17 cellular contexts compared by ENCODE assay signal in genomic region chr10:1609038-1609411, GRCh38.
A peak's percentile ranks its signal among the peaks of the same experiment; 100 is the strongest.
DNase-seq lines count a peak whose midpoint lies in the region; ATAC-seq, FAIRE-seq and TF ChIP-seq lines count a peak whose summit lies in the region.
"Had no signal": no experiment of that assay in that cellular context is flagged by ENCODE, and none has a peak within 500 bp of the region (broad histone marks: within the 10 kb centered on the region; RNA-seq: fewer than 3 reads in every experiment).

No MANE protein-coding gene starts in this region.

- H4K20me1 ChIP-seq in H9 (ENCODE audit: control insufficient read depth, insufficient read depth, insufficient read length): no peaks in the 10 kb centered on the region

- H2BK12ac ChIP-seq in H9 (ENCODE audit: insufficient read length, low read depth, low read length): no peak overlapping the region

- no peak overlapping the region for H2AFZ ChIP-seq in H9 (ENCODE audit: low read length)

- H3K79me2 ChIP-seq in H9 (ENCODE audit: insufficient read depth, low read length): no peaks in the 10 kb centered on the region

- FAIRE-seq in GM12892 (lab: Jason Lieb, UNC): no peak
- FAIRE-seq: endometrium, pancreas, RCC 7860 had no signal

- peaks cover 4% of the 10 kb centered on the region for H3K23me2 ChIP-seq in H9 (ENCODE audit: insufficient read length, low read depth, low read length, poor library complexity, severe bottlenecking)

- H3K27ac Mint-ChIP-seq in H9 (no peak overlapping the region; a peak in 1 of 7 replicates), chondrocyte (ENCODE audit: unreplicated experiment) (no peak overlapping the region)
- H3K27ac Mint-ChIP-seq: activated naive CD8-positive, alpha-beta T cell; stimulated activated naive CD8-positive, alpha-beta T cell treated with anti-CD3 and anti-CD28 coated beads, Interleukin-15, amount 100 ng/mL, for 72 hours had no signal

- WGBS in H9 (ENCODE audit: extremely low coverage, insufficient read length, low lambda C conversion rate): no CpG with 5 or more reads among the region's 18 CpGs
- 20 to 29% methylated on average over 18 of the region's 18 CpGs for WGBS in thyroid gland, 2 donors

- no peak overlapping the region for H2BK15ac ChIP-seq in H9 (ENCODE audit: low read depth, low read length)

- ATAC-seq in left lung: no peak
- ATAC-seq in GM19351 (IDR thresholded peaks at IDR 0.05; ENCODE audit: unreplicated experiment): no peak
- ATAC-seq: pancreas; stimulated activated naive CD8-positive, alpha-beta T cell treated with anti-CD3 and anti-CD28 coated beads, Interleukin-15, amount 100 ng/mL, for 72 hours had no signal

- H3K9me3 Mint-ChIP-seq in H9 (no peaks in the 10 kb centered on the region), chondrocyte (ENCODE audit: low read depth) (no peaks in the 10 kb centered on the region)
- H3K9me3 Mint-ChIP-seq: stimulated activated naive CD8-positive, alpha-beta T cell treated with anti-CD3 and anti-CD28 coated beads, Interleukin-15, amount 100 ng/mL, for 72 hours had no signal

- H2BK120ac ChIP-seq in H9 (ENCODE audit: low read depth, low read length, poor library complexity, severe bottlenecking): no peak overlapping the region

- H2BK20ac ChIP-seq in H9 (ENCODE audit: low read depth, low read length, poor library complexity, severe bottlenecking): no peak overlapping the region

- H3K4me1 Mint-ChIP-seq in H9 (peaks cover 29 to 34% of the 10 kb centered on the region in 2 experiments), chondrocyte (ENCODE audit: low read depth) (peaks cover 24% of the 10 kb centered on the region)
- H3K4me1 Mint-ChIP-seq: stimulated activated naive CD8-positive, alpha-beta T cell treated with anti-CD3 and anti-CD28 coated beads, Interleukin-15, amount 100 ng/mL, for 72 hours had no signal

- H3K27ac ChIP-seq in H9 (ENCODE audit: insufficient read length, low read depth, low read length) (no peak overlapping the region), thyroid gland (no peak overlapping the region), left lung (no peak overlapping the region)
- H3K27ac ChIP-seq: pancreas had no signal

- H3K14ac ChIP-seq in H9 (ENCODE audit: insufficient read depth, low read length): no peak overlapping the region

- no peak overlapping the region for H3K9ac ChIP-seq in H9 (ENCODE audit: extremely low read depth, insufficient read length, low read length)

- no peak for DNase-seq in H9
- DNase-seq in chondrocyte (ENCODE audit: low spot score): no peak
- peak; percentile 71 for DNase-seq in islet precursor cell
- peak; percentile 80 for DNase-seq in retina
- no peak for DNase-seq in GM12892 (ENCODE audit: insufficient read length)
- DNase-seq in thyroid gland: no peak
- no peak for DNase-seq in left lung
- DNase-seq: activated CD4-positive, CD25-positive, alpha-beta regulatory T cell; NCI-H1694; NK-92 treated with Interleukin-12 subunit alpha and Interleukin-12 subunit beta, amount 100 ng/mL, for 24 hours; pancreas; stimulated activated CD4-positive, alpha-beta T cell treated with anti-CD3 and anti-CD28 coated beads, Interleukin-1b, Interleukin-23, amount 100 ng/mL, for 48 hours; stimulated activated naive CD8-positive, alpha-beta T cell treated with anti-CD3 and anti-CD28 coated beads, Interleukin-15, amount 100 ng/mL, for 72 hours had no signal

- no peaks in the 10 kb centered on the region for H3K79me1 ChIP-seq in H9 (ENCODE audit: insufficient read depth, low read depth, low read length, poor library complexity, severe bottlenecking)

- H3K4me3 ChIP-seq in thyroid gland (replicated peaks in 1 of 3): no peak overlapping the region
- H3K4me3 ChIP-seq in left lung: no peak overlapping the region
- H3K4me3 ChIP-seq: pancreas had no signal

- H3K4ac ChIP-seq in H9 (ENCODE audit: low read depth, low read length): no peak overlapping the region

- H3K36me3 ChIP-seq in thyroid gland (no peaks in the 10 kb centered on the region), left lung (no peaks in the 10 kb centered on the region)
- H3K36me3 ChIP-seq: pancreas had no signal

- H3K23ac ChIP-seq in H9 (ENCODE audit: insufficient read length, low read depth, low read length): no peak overlapping the region

- intact Hi-C loops in thyroid gland (cut with DNase I): no loop called here
- intact Hi-C loops in left lung (cut with DNase I): no loop called here

- no peaks in the 10 kb centered on the region for H3K27me3 ChIP-seq in H9 (ENCODE audit: insufficient read depth, low read length)
- no peaks in the 10 kb centered on the region for H3K27me3 ChIP-seq in thyroid gland
- peaks cover 7 to 80% of the 10 kb centered on the region in 2 donors for H3K27me3 ChIP-seq in left lung

- H3K56ac ChIP-seq in H9 (ENCODE audit: insufficient read length, low read depth, low read length): no peak overlapping the region

- H3K27me3 Mint-ChIP-seq in H9 (ENCODE audit: low read depth) (peaks cover 11% of the 10 kb centered on the region), chondrocyte (ENCODE audit: low read depth) (peaks cover 11% of the 10 kb centered on the region)

- no peak overlapping the region for H4K8ac ChIP-seq in H9 (replicated peaks; ENCODE audit: insufficient read length, low read depth, low read length)

- no peak overlapping the region for H4K5ac ChIP-seq in H9 (ENCODE audit: insufficient read length, low read depth, low read length)

- H3K4me1 ChIP-seq in H9 (ENCODE audit: insufficient read depth, low read length) (no peaks in the 10 kb centered on the region), thyroid gland (no peaks in the 10 kb centered on the region), left lung (no peaks in the 10 kb centered on the region)
- H3K4me1 ChIP-seq: pancreas had no signal

- H2BK5ac ChIP-seq in H9 (ENCODE audit: insufficient read length, low read length): no peak overlapping the region

- H2AK5ac ChIP-seq in H9 (ENCODE audit: insufficient read length, low read length): no peak overlapping the region

- peak overlapping the region; percentile 49 for H3K4me2 ChIP-seq in H9 (ENCODE audit: insufficient read depth, insufficient read length, low read length)

- no peak overlapping the region for H3K18ac ChIP-seq in H9 (ENCODE audit: insufficient read length, low read depth, low read length)

- no peaks in the 10 kb centered on the region for H3K36me3 Mint-ChIP-seq in H9 (ENCODE audit: insufficient read depth in 1 of 3, low read depth in 3 of 3)
- H3K36me3 Mint-ChIP-seq in chondrocyte (ENCODE audit: low read depth): peaks cover 1% of the 10 kb centered on the region
- H3K36me3 Mint-ChIP-seq: activated naive CD8-positive, alpha-beta T cell had no signal

- no peak overlapping the region for H3T11ph ChIP-seq in H9 (ENCODE audit: low read length)

- TF ChIP-seq CTCF in H9 (conservative IDR thresholded peaks at IDR 0.05) (no peak), chondrocyte (IDR thresholded peaks at IDR 0.05) (no peak), thyroid gland (IDR thresholded peaks at IDR 0.05) (no peak), left lung (IDR thresholded peaks at IDR 0.05) (no peak)

- no peaks in the 10 kb centered on the region for H3K9me3 ChIP-seq in H9 (ENCODE audit: control insufficient read depth, low read depth, low read length)
- H3K9me3 ChIP-seq in thyroid gland: no peaks in the 10 kb centered on the region
- no peaks in the 10 kb centered on the region for H3K9me3 ChIP-seq in left lung
- H3K9me3 ChIP-seq: pancreas had no signal

- H3K4me3 Mint-ChIP-seq in H9 (peak overlapping the region; percentile 56 to 73), chondrocyte (ENCODE audit: unreplicated experiment) (peak overlapping the region; percentile 12)
- H3K4me3 Mint-ChIP-seq: activated naive CD8-positive, alpha-beta T cell; stimulated activated naive CD8-positive, alpha-beta T cell treated with anti-CD3 and anti-CD28 coated beads, Interleukin-15, amount 100 ng/mL, for 72 hours had no signal

- H4K91ac ChIP-seq in H9 (ENCODE audit: insufficient read length, low read depth, low read length): no peak overlapping the region

- TF ChIP-seq POLR2A in GM12892 (IDR thresholded peaks at IDR 0.05; ENCODE audit: low read depth, low read length): no peak
- TF ChIP-seq POLR2A in thyroid gland (IDR thresholded peaks at IDR 0.05): no peak

Comparison
In these comparisons a context has a peak if more than half of its experiments do, and no peak if none do; other contexts are left out.
1. DNase-seq: peak in islet precursor cell (single experiment) and retina (single experiment); none in H9 (single experiment), chondrocyte (single experiment), GM12892 (single experiment), thyroid gland (0 of 2) and left lung (0 of 2).